ENCODE assay signal across 1 cellular context in genomic region chr22:26922804-26923203, GRCh38.
A peak's percentile ranks its signal among the peaks of the same experiment; 100 is the strongest.
TF ChIP-seq lines count a peak whose summit lies in the region.

No MANE protein-coding gene starts in this region.

TF ChIP-seq in GM12878, 131 proteins besides CTCF, POLR2A, EP300 and RAD21 (continued from another document):
- TF ChIP-seq REST (IDR thresholded peaks at IDR 0.05; ENCODE audit: low read depth, low read length) (peak; percentile 80; the same call in 1 of the 2 replicates), SRF (IDR thresholded peaks at IDR 0.05; ENCODE audit: low read depth in 2 of 2, low read length in 2 of 2) (no peak), NR2C2 (IDR thresholded peaks at IDR 0.05; ENCODE audit: borderline replicate concordance, control insufficient read depth, insufficient read length, low read depth) (no peak), EZH2 (IDR thresholded peaks at IDR 0.05; ENCODE audit: borderline replicate concordance, control insufficient read depth, low read depth, low read length) (no peak), CUX1 (IDR thresholded peaks at IDR 0.05; ENCODE audit: insufficient replicate concordance, low read depth, low read length) (no peak), HDAC6 (IDR thresholded peaks at IDR 0.05; ENCODE audit: unreplicated experiment) (no peak), KDM1A (IDR thresholded peaks at IDR 0.05; ENCODE audit: borderline replicate concordance) (no peak)
TF ChIP-seq in GM12878: peak in this region for 1.
